ENCODE assay signal across 8 cellular contexts in the genomic region with DNA sequence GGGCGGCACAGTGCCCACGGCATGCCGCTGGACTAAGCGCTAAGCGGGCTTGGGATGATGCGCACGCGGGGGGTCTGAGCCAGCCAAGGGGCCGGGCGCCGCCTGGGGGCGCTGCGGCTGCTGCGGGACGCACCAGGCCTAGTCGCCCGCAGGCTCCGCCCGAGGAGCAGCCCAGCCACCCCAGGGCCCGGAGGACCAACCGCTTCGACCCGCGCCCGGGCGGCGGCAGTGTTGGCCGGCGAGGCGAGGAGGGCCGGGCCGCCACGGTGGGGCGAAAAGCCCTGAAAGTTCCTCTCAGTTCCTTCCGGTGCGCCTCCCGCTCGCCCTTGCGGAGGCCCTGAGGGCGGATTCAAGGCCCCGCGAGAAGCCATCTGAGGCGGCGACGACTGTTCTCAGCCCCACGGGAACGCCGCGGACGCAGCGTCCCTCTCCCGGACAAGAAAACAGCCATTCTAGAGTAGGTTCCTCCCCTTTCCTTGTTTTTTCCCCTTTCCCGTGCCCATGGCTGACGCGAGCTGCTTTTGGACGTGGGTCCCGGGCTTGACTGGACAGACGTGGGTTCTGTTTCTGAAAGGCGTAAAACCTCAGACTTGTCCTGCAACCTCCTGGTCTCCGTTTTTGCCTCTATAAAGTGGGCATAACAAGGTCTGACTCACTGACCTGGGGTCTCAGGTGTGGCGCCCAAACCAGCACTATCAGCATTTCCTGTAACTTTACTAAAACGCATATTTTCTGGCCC. TPM values are rescaled to one million over a fixed set of nuclear protein-coding genes. Genes with fewer than 3 reads are reported as not detected.
DNase-seq lines count a peak whose midpoint lies in the region; ATAC-seq and TF ChIP-seq lines count a peak whose summit lies in the region.

A gene with protein sequence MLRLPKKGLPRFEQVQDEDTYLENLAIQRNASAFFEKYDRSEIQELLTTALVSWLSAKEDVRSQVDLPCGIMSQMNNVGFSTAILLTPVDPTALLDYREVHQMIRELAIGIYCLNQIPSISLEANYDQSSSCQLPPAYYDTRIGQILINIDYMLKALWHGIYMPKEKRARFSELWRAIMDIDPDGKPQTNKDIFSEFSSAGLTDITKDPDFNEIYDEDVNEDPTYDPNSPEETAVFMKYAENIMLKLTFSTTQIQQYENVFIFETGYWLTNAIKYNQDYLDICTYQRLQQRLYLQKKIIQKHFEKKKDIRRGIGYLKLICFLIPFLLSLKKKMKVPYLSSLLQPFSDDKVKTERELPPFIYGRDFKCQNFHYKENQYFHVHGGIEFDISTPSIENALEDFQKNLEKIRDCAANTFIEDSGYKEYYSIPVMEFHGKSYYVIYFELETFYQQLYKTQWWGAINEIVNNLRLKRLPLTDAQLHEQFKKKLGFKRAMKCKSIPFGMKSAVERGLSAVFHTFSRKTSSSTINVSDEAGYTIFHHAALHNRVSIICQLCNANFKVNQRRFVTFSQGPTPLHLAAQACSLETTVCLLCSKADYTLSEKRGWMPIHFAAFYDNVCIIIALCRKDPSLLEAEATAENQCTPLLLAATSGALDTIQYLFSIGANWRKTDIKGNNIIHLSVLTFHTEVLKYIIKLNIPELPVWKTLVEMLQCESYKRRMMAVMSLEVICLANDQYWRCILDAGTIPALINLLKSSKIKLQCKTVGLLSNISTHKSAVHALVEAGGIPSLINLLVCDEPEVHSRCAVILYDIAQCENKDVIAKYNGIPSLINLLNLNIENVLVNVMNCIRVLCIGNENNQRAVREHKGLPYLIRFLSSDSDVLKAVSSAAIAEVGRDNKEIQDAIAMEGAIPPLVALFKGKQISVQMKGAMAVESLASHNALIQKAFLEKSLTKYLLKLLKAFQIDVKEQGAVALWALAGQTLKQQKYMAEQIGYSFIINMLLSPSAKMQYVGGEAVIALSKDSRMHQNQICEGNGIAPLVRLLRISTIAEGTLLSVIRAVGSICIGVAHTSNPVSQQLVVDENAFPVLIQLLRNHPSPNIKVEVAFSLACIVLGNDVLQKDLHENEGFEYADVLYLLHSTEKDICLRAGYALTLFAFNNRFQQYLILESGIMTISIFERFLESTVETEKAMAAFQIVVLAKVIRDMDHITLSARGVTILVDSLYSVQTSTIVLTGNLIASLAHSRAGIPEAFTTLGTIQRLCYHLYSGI (N-terminal part only) (plus strand): TSS at position 297 of the 739 bp plus-strand sequence. CDS start 1,821 bp downstream, outside the sequence.

- peak within 1 kb of the TSS; percentile 62 for H2BK120ac ChIP-seq in trophoblast cell (ENCODE audit: insufficient read depth, low read length, poor library complexity)

- peak within 1 kb of the TSS; percentile 53 for H3K27ac ChIP-seq in cardiac muscle cell
- H3K27ac ChIP-seq in trophoblast cell (ENCODE audit: low read depth, low read length), result peak within 1 kb of the TSS; percentile 69
- H3K27ac ChIP-seq in tibial artery, result peak within 1 kb of the TSS; percentile 96 to 97

- peak; percentile 81 for TF ChIP-seq CTCF in cardiac muscle cell (IDR thresholded peaks at IDR 0.05; ENCODE audit: low read depth, low read length)
- TF ChIP-seq CTCF in tibial artery (IDR thresholded peaks at IDR 0.05), result peak; percentile 82 to 85

- H3K36me3 ChIP-seq in cardiac muscle cell, result peaks cover 7% of the 10 kb centered on the region
- H3K36me3 ChIP-seq in trophoblast cell (ENCODE audit: control insufficient read depth in 1 of 2, insufficient read depth in 2 of 2, low read length in 2 of 2), result peaks cover 3 to 4% of the 10 kb centered on the region in 2 experiments
- H3K36me3 ChIP-seq in tibial artery, result peaks cover 6 to 27% (median 10%) of the 10 kb centered on the region in 3 donors

- H4K91ac ChIP-seq in trophoblast cell (ENCODE audit: low read depth, low read length), result peak within 1 kb of the TSS; percentile 80

- peak within 1 kb of the TSS; percentile 93 for H4K8ac ChIP-seq in trophoblast cell (ENCODE audit: low read depth, low read length)

- intact Hi-C loops in tibial artery (cut with DNase I; ENCODE audit: low total_unique reads), result no loop called here

- H3K18ac ChIP-seq in trophoblast cell (ENCODE audit: low read length), result peak within 1 kb of the TSS; percentile 55

- peaks cover 5% of the 10 kb centered on the region for H3K79me1 ChIP-seq in trophoblast cell (ENCODE audit: low read length)

- H3K4ac ChIP-seq in trophoblast cell (ENCODE audit: low read depth, low read length), result peak within 1 kb of the TSS; percentile 37

- H3K4me1 ChIP-seq in cardiac muscle cell (ENCODE audit: low read depth), result no peaks in the 10 kb centered on the region
- peaks cover 0 to 2% of the 10 kb centered on the region in 2 experiments for H3K4me1 ChIP-seq in trophoblast cell (ENCODE audit: control insufficient read depth in 1 of 2, insufficient read depth in 2 of 2, low read length in 2 of 2)
- peaks cover 0 to 22% (median 3%) of the 10 kb centered on the region in 4 donors for H3K4me1 ChIP-seq in tibial artery

- H2BK5ac ChIP-seq in trophoblast cell (ENCODE audit: low read depth, low read length, poor library complexity), result peak within 1 kb of the TSS; percentile 70

- peak; percentile 93 for ATAC-seq in GM19468 (IDR thresholded peaks at IDR 0.05; ENCODE audit: extremely low read depth, unreplicated experiment)

- H3K9me3 ChIP-seq in cardiac muscle cell (ENCODE audit: low read depth) (no peaks in the 10 kb centered on the region), trophoblast cell (ENCODE audit: insufficient read depth, low read depth, low read length) (no peaks in the 10 kb centered on the region), tibial artery (no peaks in the 10 kb centered on the region)

- peak within 1 kb of the TSS; percentile 92 for H4K12ac ChIP-seq in trophoblast cell (ENCODE audit: low read depth, low read length)

- H3K4me2 ChIP-seq in trophoblast cell (ENCODE audit: low read length), result peak within 1 kb of the TSS; percentile 80

- WGBS in trophoblast cell (ENCODE audit: extremely low coverage, insufficient coverage, insufficient read length), result no CpG with 5 or more reads among the region's 62 CpGs

- H3K14ac ChIP-seq in trophoblast cell (ENCODE audit: low read length), result peak within 1 kb of the TSS; percentile 76

- H3K27me3 ChIP-seq in cardiac muscle cell (no peaks in the 10 kb centered on the region), trophoblast cell (ENCODE audit: insufficient read depth, low read length) (no peaks in the 10 kb centered on the region), tibial artery (no peaks in the 10 kb centered on the region)

- H2AFZ ChIP-seq in trophoblast cell (ENCODE audit: insufficient read depth, low read length, poor library complexity), result peak within 1 kb of the TSS; percentile 95

- peaks cover 5% of the 10 kb centered on the region for H3K79me2 ChIP-seq in trophoblast cell (ENCODE audit: control insufficient read depth, insufficient read depth, low read length, poor library complexity)

- H2AK5ac ChIP-seq in trophoblast cell (ENCODE audit: low read length), result peak within 1 kb of the TSS; percentile 3

- no peak within 1 kb of the TSS for H2BK12ac ChIP-seq in trophoblast cell (ENCODE audit: low read length)

- DNase-seq in COLO668 (lab: John Stamatoyannopoulos, UW; ENCODE audit: unreplicated experiment), result peak; percentile 91
- DNase-seq in HS-5 (ENCODE audit: low read depth), result peak; percentile 60
- peak; percentile 73 for DNase-seq in SKM-1 treated with dmso at 0.1 percent for 144 hours (lab: John Stamatoyannopoulos, UW; ENCODE audit: unreplicated experiment)
- DNase-seq in activated naive CD8-positive, alpha-beta T cell treated with anti-CD3 and anti-CD28 coated beads, Interleukin-2, amount 50 U/mL, for 16 hours (ENCODE audit: low read depth, low spot score), result peak; percentile 44
- peak; percentile 88 to 97 for DNase-seq in cardiac muscle cell (ENCODE audit: low read depth in 1 of 2, low spot score in 1 of 2)
- DNase-seq in trophoblast cell, result peak; percentile 93 to 94
- DNase-seq in tibial artery, result peak; percentile 89 to 95

- peak within 1 kb of the TSS; percentile 6 for H3K23ac ChIP-seq in trophoblast cell (ENCODE audit: low read length)

- H3K9ac ChIP-seq in trophoblast cell (ENCODE audit: low read length), result peak within 1 kb of the TSS; percentile 86

- peak within 1 kb of the TSS; percentile 23 for H3K4me3 ChIP-seq in cardiac muscle cell
- peak within 1 kb of the TSS; percentile 74 for H3K4me3 ChIP-seq in trophoblast cell (ENCODE audit: low read depth, low read length)
- H3K4me3 ChIP-seq in tibial artery, result peak within 1 kb of the TSS; percentile 65

RNA-seq across cellular contexts. Expression of the gene that starts here (rescaled TPM):
- 1.2 and 1.4 TPM in 2 replicates for total RNA-seq in cardiac muscle cell
- 4.4 and 5.4 TPM in 2 replicates for polyA plus RNA-seq in cardiac muscle cell
- polyA plus RNA-seq in trophoblast cell (2013), result 1.2 and 1.3 TPM in 2 replicates

Comparison
In these comparisons a context has a peak if more than half of its experiments do, and no peak if none do; other contexts are left out.
1. Peak in every context shown above with its lines: DNase-seq, ATAC-seq, H3K4me3 ChIP-seq and H3K27ac ChIP-seq.
2. H3K4me3 ChIP-seq: peak in every context shown above with its lines; median percentile 74 in trophoblast cell; 65 in tibial artery; 23 in cardiac muscle cell.